ENCODE assay signal across 8 cellular contexts in genomic region chr13:48505597-48506091, GRCh38. TPM values are rescaled to one million over a fixed set of nuclear protein-coding genes. Genes with fewer than 3 reads are reported as not detected.
DNase-seq lines count a peak whose midpoint lies in the region; ATAC-seq and TF ChIP-seq lines count a peak whose summit lies in the region.

No MANE protein-coding gene starts in this region.

- TF ChIP-seq CTCF in MM.1S (IDR thresholded peaks at IDR 0.05; ENCODE audit: low read length): no peak
- no peak for TF ChIP-seq CTCF in thyroid gland (IDR thresholded peaks at IDR 0.05)

- ATAC-seq in GM18498 (IDR thresholded peaks at IDR 0.05; ENCODE audit: unreplicated experiment) (peak; percentile 62), left lobe of liver (peak; percentile 36)

- no peak overlapping the region for H3K4me2 ChIP-seq in GM23248 (ENCODE audit: unreplicated experiment)
- H3K4me2 ChIP-seq in MM.1S (ENCODE audit: low read depth, low read length): peak overlapping the region; percentile 50

- H4K20me1 ChIP-seq in GM23248 (ENCODE audit: insufficient read depth) (no peaks in the 10 kb centered on the region), MM.1S (ENCODE audit: insufficient read depth, low read length) (no peaks in the 10 kb centered on the region)

- no peak for TF ChIP-seq POLR2A in thyroid gland (IDR thresholded peaks at IDR 0.05)

- H3F3A ChIP-seq in GM23248 (ENCODE audit: insufficient read depth) (peaks cover 16% of the 10 kb centered on the region), MM.1S (ENCODE audit: insufficient read depth, low read length) (peaks cover 12% of the 10 kb centered on the region; the same call in 1 of the 2 replicates)

- H2AFZ ChIP-seq in GM23248 (no peak overlapping the region), MM.1S (ENCODE audit: low read length) (no peak overlapping the region)

- DNase-seq in GM23248 (peak; percentile 19), MM.1S (peak; percentile 78), left lobe of liver (ENCODE audit: low spot score) (no peak), thyroid gland (no peak), hepatic stellate cell (ENCODE audit: low spot score) (no peak), NCI-H524 (lab: John Stamatoyannopoulos, UW) (no peak)
- DNase-seq in activated effector memory CD4-positive, alpha-beta T cell treated with Interleukin-2 at 50 U/mL for 16 hours: peak; percentile 47

- no peaks in the 10 kb centered on the region for H3K79me2 ChIP-seq in GM23248 (ENCODE audit: insufficient read depth)
- H3K79me2 ChIP-seq in MM.1S (ENCODE audit: low read length): no peaks in the 10 kb centered on the region

- H3K27ac ChIP-seq in GM23248 (no peak overlapping the region), MM.1S (ENCODE audit: low read length) (peak overlapping the region; percentile 67; the same call in 1 of the 2 replicates), thyroid gland (peak overlapping the region; percentile 20 to 41 (median 25))

- H3K27me3 ChIP-seq in GM23248 (replicated peaks; ENCODE audit: insufficient read depth) (no peaks in the 10 kb centered on the region), MM.1S (replicated peaks; ENCODE audit: insufficient read depth, low read length) (no peaks in the 10 kb centered on the region), thyroid gland (no peaks in the 10 kb centered on the region)

- H3K4me1 ChIP-seq in GM23248 (ENCODE audit: insufficient read depth) (peaks cover 5% of the 10 kb centered on the region), MM.1S (ENCODE audit: low read length) (peaks cover 26% of the 10 kb centered on the region), thyroid gland (no peaks in the 10 kb centered on the region)

- no peaks in the 10 kb centered on the region for H3K36me3 ChIP-seq in GM23248 (ENCODE audit: low read depth)
- H3K36me3 ChIP-seq in MM.1S (replicated peaks; ENCODE audit: insufficient read depth, low read length): no peaks in the 10 kb centered on the region
- no peaks in the 10 kb centered on the region for H3K36me3 ChIP-seq in thyroid gland

- no peaks in the 10 kb centered on the region for H3K9me3 ChIP-seq in GM23248 (ENCODE audit: low read depth)
- no peaks in the 10 kb centered on the region for H3K9me3 ChIP-seq in MM.1S (replicated peaks; ENCODE audit: insufficient read depth, low read length)
- H3K9me3 ChIP-seq in thyroid gland: no peaks in the 10 kb centered on the region

- intact Hi-C loops in thyroid gland (cut with DNase I): no loop called here

- H3K4me3 ChIP-seq in GM23248 (no peak overlapping the region), MM.1S (ENCODE audit: low read length) (no peak overlapping the region), thyroid gland (replicated peaks in 1 of 3) (no peak overlapping the region)

- H3K9me2 ChIP-seq in GM23248 (ENCODE audit: insufficient read depth): no peaks in the 10 kb centered on the region
- no peaks in the 10 kb centered on the region for H3K9me2 ChIP-seq in MM.1S (replicated peaks; ENCODE audit: insufficient read depth, low read length)

- in situ Hi-C loops in GM23248 (cut with MboI): no loop called here

- no peak overlapping the region for H3K9ac ChIP-seq in GM23248
- H3K9ac ChIP-seq in MM.1S (ENCODE audit: low read length): no peak overlapping the region

- WGBS in GM23248 (ENCODE audit: low coverage in 1 of 2, low lambda C conversion rate in 2 of 2, missing lambda C conversion rate in 2 of 2), 2 experiments: 81 to 82% methylated on average over 11 of the region's 11 CpGs
- 83 to 87% methylated on average over 11 of the region's 11 CpGs for WGBS in thyroid gland, 2 donors

RNA-seq across cellular contexts. Expression of gene RCBTB2, which starts 27.2 kb away (rescaled TPM):
- total RNA-seq in GM23248 (2014; rRNA removed; shearing (Covaris generic)): 8.0 and 20.4 TPM in 2 replicates
- polyA plus RNA-seq in GM23248 (2016; fragmentation: Nextera tagmentation; extraction: Ambion mirVana): 9.1 and 9.4 TPM in 2 replicates
- total RNA-seq in left lobe of liver: 3.5 TPM
- total RNA-seq in thyroid gland: 10 to 100 TPM; 29.1 to 49.6 (median 34.9) TPM

Comparison
In these comparisons a context has a peak if more than half of its experiments do, and no peak if none do; other contexts are left out.
1. DNase-seq: peak in GM23248 (single experiment), MM.1S (single experiment) and activated effector memory CD4-positive, alpha-beta T cell treated with Interleukin-2 at 50 U/mL for 16 hours (single experiment); none in left lobe of liver (single experiment), thyroid gland (0 of 2), hepatic stellate cell (single experiment) and NCI-H524 (0 of 2).